In the genomic region with DNA sequence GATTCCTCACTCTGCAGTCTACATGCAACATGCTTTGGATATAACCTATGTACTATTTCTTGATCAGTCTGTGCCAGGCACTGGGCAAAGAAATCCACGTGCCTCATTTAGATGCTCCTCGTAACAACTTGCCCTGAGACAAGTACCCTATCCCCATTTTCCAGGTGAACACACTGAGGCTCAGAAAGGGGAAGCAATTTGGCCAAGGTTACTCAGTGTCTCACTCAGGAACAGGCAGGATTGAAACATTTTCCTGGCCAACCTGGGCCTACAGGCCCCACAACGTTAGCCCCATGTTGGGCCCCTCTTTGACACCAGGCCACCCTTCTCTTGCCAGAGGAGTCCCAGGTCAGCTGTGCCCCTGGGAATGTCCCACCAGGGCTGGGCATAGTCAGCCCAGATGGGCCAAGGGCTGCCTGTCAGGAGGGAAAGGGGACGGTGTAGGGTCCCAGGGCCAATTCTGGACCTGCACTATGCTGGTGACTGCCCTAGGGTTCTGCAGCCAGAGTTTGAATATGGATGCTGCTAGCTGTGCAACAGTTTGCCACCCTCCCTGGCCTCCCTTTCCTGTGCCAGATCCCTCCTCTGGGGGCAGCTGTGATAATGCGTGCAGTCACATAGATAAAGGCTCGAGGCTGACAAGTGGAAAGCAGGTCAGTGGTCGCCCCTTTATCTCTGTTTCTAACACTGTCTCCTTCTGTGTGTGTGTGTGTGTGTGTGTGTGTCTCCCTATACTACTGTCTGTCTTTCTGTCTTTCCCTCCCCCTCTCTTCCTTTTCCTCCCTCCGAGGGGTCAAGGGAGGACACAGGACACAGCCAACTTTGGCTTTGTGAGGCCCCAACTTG, we compare ENCODE assay signal across 1 cellular context.
A peak's percentile ranks its signal among the peaks of the same experiment; 100 is the strongest.
TF ChIP-seq lines count a peak whose summit lies in the region.

No MANE protein-coding gene starts in this region.

TF ChIP-seq in K562, 482 proteins besides CTCF, POLR2A, EP300 and RAD21 (continued from another document):
- TF ChIP-seq LARP7 (IDR thresholded peaks at IDR 0.05): peak; percentile 79; the same call in 1 of the 2 replicates
- TF ChIP-seq, protein P1, sequence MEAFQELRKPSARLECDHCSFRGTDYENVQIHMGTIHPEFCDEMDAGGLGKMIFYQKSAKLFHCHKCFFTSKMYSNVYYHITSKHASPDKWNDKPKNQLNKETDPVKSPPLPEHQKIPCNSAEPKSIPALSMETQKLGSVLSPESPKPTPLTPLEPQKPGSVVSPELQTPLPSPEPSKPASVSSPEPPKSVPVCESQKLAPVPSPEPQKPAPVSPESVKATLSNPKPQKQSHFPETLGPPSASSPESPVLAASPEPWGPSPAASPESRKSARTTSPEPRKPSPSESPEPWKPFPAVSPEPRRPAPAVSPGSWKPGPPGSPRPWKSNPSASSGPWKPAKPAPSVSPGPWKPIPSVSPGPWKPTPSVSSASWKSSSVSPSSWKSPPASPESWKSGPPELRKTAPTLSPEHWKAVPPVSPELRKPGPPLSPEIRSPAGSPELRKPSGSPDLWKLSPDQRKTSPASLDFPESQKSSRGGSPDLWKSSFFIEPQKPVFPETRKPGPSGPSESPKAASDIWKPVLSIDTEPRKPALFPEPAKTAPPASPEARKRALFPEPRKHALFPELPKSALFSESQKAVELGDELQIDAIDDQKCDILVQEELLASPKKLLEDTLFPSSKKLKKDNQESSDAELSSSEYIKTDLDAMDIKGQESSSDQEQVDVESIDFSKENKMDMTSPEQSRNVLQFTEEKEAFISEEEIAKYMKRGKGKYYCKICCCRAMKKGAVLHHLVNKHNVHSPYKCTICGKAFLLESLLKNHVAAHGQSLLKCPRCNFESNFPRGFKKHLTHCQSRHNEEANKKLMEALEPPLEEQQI (IDR thresholded peaks at IDR 0.05): peak; percentile 20; the same call in 1 of the 2 replicates
- TF ChIP-seq CBX3 (IDR thresholded peaks at IDR 0.05; ENCODE audit: borderline replicate concordance in 1 of 2, low read length in 2 of 2): no peak
- TF ChIP-seq TAF15 (IDR thresholded peaks at IDR 0.05; ENCODE audit: low read depth, low read length): no peak
- peak; percentile 63; the same call in 1 of the 2 replicates for TF ChIP-seq SMARCC2 (IDR thresholded peaks at IDR 0.05; ENCODE audit: low read depth)
- peak; percentile 75 for TF ChIP-seq GATA2 (CRISPR knock-in tag; IDR thresholded peaks at IDR 0.05)
- no peak for TF ChIP-seq ZNF764 (CRISPR knock-in tag; IDR thresholded peaks at IDR 0.05; ENCODE audit: low read depth)
- 0 out of 2 replicates have a peak, but pooled peaks have one; percentile 50 for TF ChIP-seq ATF7 (IDR thresholded peaks at IDR 0.05)
- no peak for TF ChIP-seq ILK (tag; IDR thresholded peaks at IDR 0.05; ENCODE audit: borderline replicate concordance, low read depth)
- 0 out of 2 replicates have a peak, but pooled peaks have one; percentile 64 for TF ChIP-seq HBP1 (CRISPR knock-in tag; IDR thresholded peaks at IDR 0.05)
- TF ChIP-seq RNF2 (IDR thresholded peaks at IDR 0.05): peak; percentile 79; the same call in 1 of the 2 replicates
- TF ChIP-seq HMG20B (CRISPR knock-in tag; IDR thresholded peaks at IDR 0.05): no peak
- peak; percentile 41; the same call in 1 of the 2 replicates for TF ChIP-seq DDX20 (tag; IDR thresholded peaks at IDR 0.05; ENCODE audit: low read depth)
- no peak for TF ChIP-seq NR2F6 (CRISPR knock-in tag; IDR thresholded peaks at IDR 0.05)
- peak; percentile 73; the same call in 1 of the 2 replicates for TF ChIP-seq ELF4 (CRISPR knock-in tag; IDR thresholded peaks at IDR 0.05)
- TF ChIP-seq HNRNPK (IDR thresholded peaks at IDR 0.05; ENCODE audit: low read depth, low read length, poor library complexity, severe bottlenecking): no peak
- TF ChIP-seq SMARCA4 (IDR thresholded peaks at IDR 0.05): peak; percentile 91
- TF ChIP-seq ETV1 (tag; conservative IDR thresholded peaks at IDR 0.05; ENCODE audit: low read depth): peak; percentile 82
- peak; percentile 77 for TF ChIP-seq MEIS2 (IDR thresholded peaks at IDR 0.05; ENCODE audit: partially characterized antibody)
- TF ChIP-seq, protein P2, sequence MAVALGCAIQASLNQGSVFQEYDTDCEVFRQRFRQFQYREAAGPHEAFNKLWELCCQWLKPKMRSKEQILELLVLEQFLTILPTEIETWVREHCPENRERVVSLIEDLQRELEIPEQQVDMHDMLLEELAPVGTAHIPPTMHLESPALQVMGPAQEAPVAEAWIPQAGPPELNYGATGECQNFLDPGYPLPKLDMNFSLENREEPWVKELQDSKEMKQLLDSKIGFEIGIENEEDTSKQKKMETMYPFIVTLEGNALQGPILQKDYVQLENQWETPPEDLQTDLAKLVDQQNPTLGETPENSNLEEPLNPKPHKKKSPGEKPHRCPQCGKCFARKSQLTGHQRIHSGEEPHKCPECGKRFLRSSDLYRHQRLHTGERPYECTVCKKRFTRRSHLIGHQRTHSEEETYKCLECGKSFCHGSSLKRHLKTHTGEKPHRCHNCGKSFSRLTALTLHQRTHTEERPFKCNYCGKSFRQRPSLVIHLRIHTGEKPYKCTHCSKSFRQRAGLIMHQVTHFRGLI (CRISPR knock-in tag; IDR thresholded peaks at IDR 0.05): no peak; the same call in 1 of the 2 replicates
- TF ChIP-seq PHB2 (IDR thresholded peaks at IDR 0.05; ENCODE audit: low read depth): no peak; the same call in none of the 2 replicates
- 0 out of 2 replicates have a peak, but pooled peaks have one; percentile 24 for TF ChIP-seq ZKSCAN1 (IDR thresholded peaks at IDR 0.05; ENCODE audit: low read depth, low read length)
- TF ChIP-seq, protein P3, sequence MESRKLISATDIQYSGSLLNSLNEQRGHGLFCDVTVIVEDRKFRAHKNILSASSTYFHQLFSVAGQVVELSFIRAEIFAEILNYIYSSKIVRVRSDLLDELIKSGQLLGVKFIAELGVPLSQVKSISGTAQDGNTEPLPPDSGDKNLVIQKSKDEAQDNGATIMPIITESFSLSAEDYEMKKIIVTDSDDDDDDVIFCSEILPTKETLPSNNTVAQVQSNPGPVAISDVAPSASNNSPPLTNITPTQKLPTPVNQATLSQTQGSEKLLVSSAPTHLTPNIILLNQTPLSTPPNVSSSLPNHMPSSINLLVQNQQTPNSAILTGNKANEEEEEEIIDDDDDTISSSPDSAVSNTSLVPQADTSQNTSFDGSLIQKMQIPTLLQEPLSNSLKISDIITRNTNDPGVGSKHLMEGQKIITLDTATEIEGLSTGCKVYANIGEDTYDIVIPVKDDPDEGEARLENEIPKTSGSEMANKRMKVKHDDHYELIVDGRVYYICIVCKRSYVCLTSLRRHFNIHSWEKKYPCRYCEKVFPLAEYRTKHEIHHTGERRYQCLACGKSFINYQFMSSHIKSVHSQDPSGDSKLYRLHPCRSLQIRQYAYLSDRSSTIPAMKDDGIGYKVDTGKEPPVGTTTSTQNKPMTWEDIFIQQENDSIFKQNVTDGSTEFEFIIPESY (CRISPR knock-in tag; IDR thresholded peaks at IDR 0.05): no peak
